Comparison of ENCODE assay signal across 8 cellular contexts in the genomic region with DNA sequence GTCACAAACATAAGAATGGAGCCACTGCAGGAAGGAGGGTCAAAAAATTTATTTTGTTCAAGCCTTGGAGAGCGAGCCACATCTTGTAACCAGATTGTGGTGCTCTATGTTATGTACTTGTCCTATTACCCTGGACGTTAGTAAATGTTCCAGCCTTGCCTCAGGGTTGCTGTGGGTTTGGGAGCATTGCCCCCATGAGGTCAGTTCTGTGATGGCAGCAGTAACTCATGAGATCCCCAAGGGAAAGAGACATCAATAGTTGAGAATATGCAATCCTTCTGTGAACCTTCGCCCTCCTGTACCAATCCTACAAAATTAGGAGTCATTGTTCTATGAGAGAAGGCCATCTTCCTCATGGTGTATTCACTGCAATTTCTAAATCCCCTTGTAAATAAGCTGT. TPM values are rescaled to one million over a fixed set of nuclear protein-coding genes. Genes with fewer than 3 reads are reported as not detected.
DNase-seq lines count a peak whose midpoint lies in the region; ATAC-seq, FAIRE-seq and TF ChIP-seq lines count a peak whose summit lies in the region.

No MANE protein-coding gene starts in this region.

- no peak for TF ChIP-seq EP300 in GM12878 (IDR thresholded peaks at IDR 0.05; ENCODE audit: borderline replicate concordance in 1 of 2, control insufficient read depth in 1 of 2, low read depth in 2 of 2, low read length in 2 of 2)
- TF ChIP-seq EP300 in suprapubic skin (IDR thresholded peaks at IDR 0.05), result no peak

- no peaks in the 10 kb centered on the region for H3K4me1 Mint-ChIP-seq in activated T-helper 1 cell treated with anti-CD3 and anti-CD28 coated beads, Interleukin-12 subunit alpha, Interleukin-12 subunit beta, Interleukin-2, Interleukin-4 antibody, amounts not matched to agents 30 ng/mL and 10 ng/mL and 1 ng/mL, durations not matched to agents 14 hours and 24 hours and 36 hours (ENCODE audit: low read depth)

- TF ChIP-seq RAD21 in GM12878 (IDR thresholded peaks at IDR 0.05; ENCODE audit: insufficient read depth, low read depth, low read length), result peak; percentile 88

- SMC1A ChIA-PET in GM12878 (lab: Charles Lee; ENCODE audit: uncharacterized antibody, unreplicated experiment), result interaction anchor here (5.0 kb wide), 1 partner anchor 252 kb away, joined by 27 read pairs; no protein-coding TSS in a partner anchor

- H3K27me3 ChIP-seq in GM12878 (replicated peaks in 1 of 2; ENCODE audit: control insufficient read depth in 2 of 2, insufficient read depth in 2 of 2, low read length in 1 of 2), result no peaks in the 10 kb centered on the region
- no peaks in the 10 kb centered on the region for H3K27me3 ChIP-seq in suprapubic skin

- CTCF ChIA-PET in GM12878 (lab: Yijun Ruan, JAX), result interaction anchor here (0.7 to 4.5 kb wide), 6 partner anchors 233 to 325 kb away, joined by 3 to 39 read pairs (median 4); no protein-coding TSS in a partner anchor

- DNase-seq in EL, result peak; percentile 51
- peak; percentile 6 for DNase-seq in NCI-H146 treated with DMSO at 0.1 percent for 48 hours (lab: John Stamatoyannopoulos, UW; ENCODE audit: unreplicated experiment)
- DNase-seq in GM12878 (ENCODE audit: low read depth, low spot score), result no peak
- DNase-seq in mucosa of descending colon, result peak in 1 of 3 donors; percentile 36
- DNase-seq in suprapubic skin (ENCODE audit: low spot score in 2 of 2), result no peak
- DNase-seq in activated T-helper 1 cell treated with anti-CD3 and anti-CD28 coated beads, Interleukin-12 subunit alpha, Interleukin-12 subunit beta, Interleukin-2, Interleukin-4 antibody, amounts not matched to agents 30 ng/mL and 10 ng/mL and 1 ng/mL, durations not matched to agents 14 hours and 24 hours and 36 hours (ENCODE audit: low spot score), result no peak

- WGBS in GM12878 (ENCODE audit: insufficient coverage, insufficient replicate concordance, low lambda C conversion rate, missing lambda C conversion rate), result 33% methylated on average over 3 of the region's 3 CpGs
- WGBS in suprapubic skin, result 58% methylated on average over 3 of the region's 3 CpGs

- in situ Hi-C loops in GM12878 (cut with MboI), result loop anchor here (5.0 kb wide), 2 partner anchors 254 to 1481 kb away; no protein-coding TSS in a partner anchor

- peak; percentile 57 for FAIRE-seq in GM12878 (lab: Jason Lieb, UNC)

- no peaks in the 10 kb centered on the region for H3K27me3 Mint-ChIP-seq in activated T-helper 1 cell treated with anti-CD3 and anti-CD28 coated beads, Interleukin-12 subunit alpha, Interleukin-12 subunit beta, Interleukin-2, Interleukin-4 antibody, amounts not matched to agents 30 ng/mL and 10 ng/mL and 1 ng/mL, durations not matched to agents 14 hours and 24 hours and 36 hours (ENCODE audit: insufficient read depth)

- intact Hi-C loops in GM12878 (cut with micrococcal nuclease; ENCODE audit: unreplicated experiment), result loop anchor here (1.0 to 5.0 kb wide), 5 partner anchors 252 to 1481 kb away; no protein-coding TSS in a partner anchor
- intact Hi-C loops in mucosa of descending colon (cut with DNase I, micrococcal nuclease), result no loop called here
- intact Hi-C loops in activated T-helper 1 cell treated with anti-CD3 and anti-CD28 coated beads, Interleukin-12 subunit alpha, Interleukin-12 subunit beta, Interleukin-2, Interleukin-4 antibody, amounts not matched to agents 30 ng/mL and 10 ng/mL and 1 ng/mL, durations not matched to agents 14 hours and 24 hours and 36 hours (cut with micrococcal nuclease), result loop anchor here (5.0 to 10.0 kb wide), 5 partner anchors 201 to 1076 kb away; a partner anchor contains a TSS

- TF ChIP-seq CTCF in GM12878 (IDR thresholded peaks at IDR 0.05 in 2 of 3, conservative IDR thresholded peaks at IDR 0.05 in 1 of 3; ENCODE audit: control insufficient read depth in 2 of 3, extremely low read depth in 1 of 3, insufficient read depth in 1 of 3, low read depth in 3 of 3, low read length in 3 of 3), result peak; percentile 58 to 69 (median 63); a peak in 5 of 6 replicates
- peak; percentile 7 for TF ChIP-seq CTCF in mucosa of descending colon (IDR thresholded peaks at IDR 0.05)
- TF ChIP-seq CTCF in suprapubic skin (IDR thresholded peaks at IDR 0.05), result no peak

- H3K79me2 ChIP-seq in GM12878 (ENCODE audit: control insufficient read depth, insufficient read depth, low read length), result no peaks in the 10 kb centered on the region

- no peak overlapping the region for H3K27ac Mint-ChIP-seq in activated T-helper 1 cell treated with anti-CD3 and anti-CD28 coated beads, Interleukin-12 subunit alpha, Interleukin-12 subunit beta, Interleukin-2, Interleukin-4 antibody, amounts not matched to agents 30 ng/mL and 10 ng/mL and 1 ng/mL, durations not matched to agents 14 hours and 24 hours and 36 hours

- H3K36me3 ChIP-seq in GM12878 (ENCODE audit: control insufficient read depth in 2 of 2, insufficient read depth in 2 of 2, low read length in 1 of 2) (no peaks in the 10 kb centered on the region), mucosa of descending colon (ENCODE audit: low read depth) (no peaks in the 10 kb centered on the region), suprapubic skin (no peaks in the 10 kb centered on the region)

- H3K4me3 ChIP-seq in GM12878 (no peak overlapping the region), mucosa of descending colon (no peak overlapping the region), suprapubic skin (no peak overlapping the region)

- H4K20me1 ChIP-seq in GM12878 (ENCODE audit: control insufficient read depth, insufficient read depth), result no peaks in the 10 kb centered on the region

- RAD21 ChIA-PET in GM12878 (lab: Charles Lee; ENCODE audit: unreplicated experiment), result interaction anchor here (1.0 to 2.2 kb wide), 2 partner anchors 252 to 847 kb away, joined by 3 to 9 read pairs; no protein-coding TSS in a partner anchor

- no peaks in the 10 kb centered on the region for H3K4me1 ChIP-seq in GM12878 (ENCODE audit: control insufficient read depth, insufficient read depth, low read length)
- H3K4me1 ChIP-seq in mucosa of descending colon (ENCODE audit: low read depth), result no peaks in the 10 kb centered on the region
- no peaks in the 10 kb centered on the region for H3K4me1 ChIP-seq in suprapubic skin

- H3K9me3 ChIP-seq in GM12878 (replicated peaks; ENCODE audit: control insufficient read depth, insufficient read depth, low read length), result no peaks in the 10 kb centered on the region
- no peaks in the 10 kb centered on the region for H3K9me3 ChIP-seq in mucosa of descending colon
- no peaks in the 10 kb centered on the region for H3K9me3 ChIP-seq in suprapubic skin

- H3K4me3 Mint-ChIP-seq in activated T-helper 1 cell treated with anti-CD3 and anti-CD28 coated beads, Interleukin-12 subunit alpha, Interleukin-12 subunit beta, Interleukin-2, Interleukin-4 antibody, amounts not matched to agents 30 ng/mL and 10 ng/mL and 1 ng/mL, durations not matched to agents 14 hours and 24 hours and 36 hours, result no peak overlapping the region

- H3K36me3 Mint-ChIP-seq in activated T-helper 1 cell treated with anti-CD3 and anti-CD28 coated beads, Interleukin-12 subunit alpha, Interleukin-12 subunit beta, Interleukin-2, Interleukin-4 antibody, amounts not matched to agents 30 ng/mL and 10 ng/mL and 1 ng/mL, durations not matched to agents 14 hours and 24 hours and 36 hours (ENCODE audit: low read depth), result no peaks in the 10 kb centered on the region

- H3K27ac ChIP-seq in GM12878 (ENCODE audit: control insufficient read depth, insufficient read depth) (no peak overlapping the region), suprapubic skin (no peak overlapping the region)

- TF ChIP-seq POLR2A in GM12878 (IDR thresholded peaks at IDR 0.05; ENCODE audit: low read depth, low read length) (no peak), suprapubic skin (IDR thresholded peaks at IDR 0.05) (no peak)

- no peaks in the 10 kb centered on the region for H3K9me3 Mint-ChIP-seq in activated T-helper 1 cell treated with anti-CD3 and anti-CD28 coated beads, Interleukin-12 subunit alpha, Interleukin-12 subunit beta, Interleukin-2, Interleukin-4 antibody, amounts not matched to agents 30 ng/mL and 10 ng/mL and 1 ng/mL, durations not matched to agents 14 hours and 24 hours and 36 hours

- no TSS peak for BruUV-seq in GM12878 (replicated peaks; lab: Mats Ljungman, UMichigan)

- no peak overlapping the region for H3K9ac ChIP-seq in GM12878 (ENCODE audit: control insufficient read depth, insufficient read depth, low read length)

- POLR2A ChIA-PET in GM12878 (lab: Charles Lee), result no interaction called here

- ATAC-seq in GM21723 (IDR thresholded peaks at IDR 0.05; ENCODE audit: unreplicated experiment) (peak; percentile 79), GM12878 (peak; percentile 81), mucosa of descending colon (peak; percentile 60), HG02852 (IDR thresholded peaks at IDR 0.05; ENCODE audit: unreplicated experiment) (no peak)

- no peak overlapping the region for H2AFZ ChIP-seq in GM12878 (ENCODE audit: control insufficient read depth, low read depth, low read length)

- H3K4me2 ChIP-seq in GM12878 (ENCODE audit: control insufficient read depth, insufficient read depth), result no peak overlapping the region

RNA-seq across cellular contexts. Expression of a gene that starts 16.4 kb away (rescaled TPM):
- total RNA-seq in GM12878 (2013; cell fraction: nucleolus; rRNA removed), result 0.40 TPM in 1 of 2 replicates, not detected in the other
- total RNA-seq in GM12878 (2014; rRNA removed) (0.05 and 0.11 TPM in 2 replicates), GM12878 (2014; rRNA removed; fragmentation: Illumina TruSeq; extraction: Trizol) (not detected in 2 replicates), GM12878 (2021) (not detected in 2 replicates), mucosa of descending colon (under 1 TPM in 1 of 3 donors, not detected in 2; 0.32 TPM), suprapubic skin (under 1 TPM in 2 of 4 donors, not detected in 2; 0.21 to 0.85 TPM)
- not detected for polyA plus RNA-seq in GM12878 (2011; ENCODE audit: low read depth)
- polyA plus RNA-seq in GM12878 (2011; rRNA removed) (0.04 TPM in 1 of 2 replicates, not detected in the other), GM12878 (2014; fragmentation: Illumina TruSeq; extraction: Trizol) (0.06 TPM in 1 of 2 replicates, not detected in the other), GM12878 (2014; fragmentation: Nextera tagmentation; extraction: Ambion mirVana) (not detected), GM12878 (2014; rRNA removed) (not detected in 2 replicates), GM12878 (2016; fragmentation: Nextera tagmentation; extraction: Ambion mirVana) (under 1 TPM in 1 of 2 experiments, not detected in 1; 0.24 TPM)
- not detected in 2 replicates for polyA plus RNA-seq in GM12878 (2011; cell fraction: cytosol; rRNA removed)
- not detected in 2 replicates for polyA plus RNA-seq in GM12878 (2011; cell fraction: nucleus; rRNA removed)
- polyA plus RNA-seq in GM12878 (2012), result not detected in 2 replicates
- 0.29 TPM in 1 of 2 replicates, not detected in the other for polyA minus RNA-seq in GM12878 (2011; rRNA and poly(A)+ RNA removed)
- not detected in 2 replicates for polyA minus RNA-seq in GM12878 (2011; cell fraction: cytosol; rRNA and poly(A)+ RNA removed)
- polyA minus RNA-seq in GM12878 (2011; cell fraction: nucleus; rRNA and poly(A)+ RNA removed), result not detected in 2 replicates
- 0.20 TPM in 1 of 2 replicates, not detected in the other for total RNA-seq in activated T-helper 1 cell treated with anti-CD3 and anti-CD28 coated beads, Interleukin-12 subunit alpha, Interleukin-12 subunit beta, Interleukin-2, Interleukin-4 antibody, amounts not matched to agents 30 ng/mL and 10 ng/mL and 1 ng/mL, durations not matched to agents 14 hours and 24 hours and 36 hours

RNA-seq across cellular contexts. Expression of a gene that starts 46.7 kb away (rescaled TPM):
- total RNA-seq in GM12878 (2013; cell fraction: nucleolus; rRNA removed), result 22.4 and 22.6 TPM in 2 replicates
- 2.8 TPM in 2 replicates for total RNA-seq in GM12878 (2014; rRNA removed)
- 3.7 and 4.3 TPM in 2 replicates for total RNA-seq in GM12878 (2014; rRNA removed; fragmentation: Illumina TruSeq; extraction: Trizol)
- total RNA-seq in GM12878 (2021), result 1.3 and 1.4 TPM in 2 replicates
- 0.50 TPM for polyA plus RNA-seq in GM12878 (2011; ENCODE audit: low read depth)
- polyA plus RNA-seq in GM12878 (2011; rRNA removed), result 0.56 and 0.94 TPM in 2 replicates
- polyA plus RNA-seq in GM12878 (2011; cell fraction: cytosol; rRNA removed), result 0.10 and 0.27 TPM in 2 replicates
- polyA plus RNA-seq in GM12878 (2011; cell fraction: nucleus; rRNA removed), result 2.1 and 2.5 TPM in 2 replicates
- 1.2 and 1.9 TPM in 2 replicates for polyA plus RNA-seq in GM12878 (2012)
- 1.2 and 1.5 TPM in 2 replicates for polyA plus RNA-seq in GM12878 (2014; fragmentation: Illumina TruSeq; extraction: Trizol)
- under 1 TPM; 0.56 to 0.86 TPM for polyA plus RNA-seq in GM12878 (2014; fragmentation: Nextera tagmentation; extraction: Ambion mirVana)
- polyA plus RNA-seq in GM12878 (2014; rRNA removed), result 1.5 and 2.2 TPM in 2 replicates
- 1 to 10 TPM in 1 of 2 experiments, under 1 TPM in 1; 0.90 to 1.1 TPM for polyA plus RNA-seq in GM12878 (2016; fragmentation: Nextera tagmentation; extraction: Ambion mirVana)
- polyA minus RNA-seq in GM12878 (2011; rRNA and poly(A)+ RNA removed), result 1.8 and 2.4 TPM in 2 replicates
- not detected in 2 replicates for polyA minus RNA-seq in GM12878 (2011; cell fraction: cytosol; rRNA and poly(A)+ RNA removed)
- 3.1 and 5.8 TPM in 2 replicates for polyA minus RNA-seq in GM12878 (2011; cell fraction: nucleus; rRNA and poly(A)+ RNA removed)
- 1 to 10 TPM; 2.7 to 7.8 (median 3.8) TPM for total RNA-seq in mucosa of descending colon
- total RNA-seq in suprapubic skin, result 10 to 100 TPM in 1 of 4 donors, 1 to 10 TPM in 3; 1.9 to 10.1 (median 3.0) TPM
- 1.2 and 1.6 TPM in 2 replicates for total RNA-seq in activated T-helper 1 cell treated with anti-CD3 and anti-CD28 coated beads, Interleukin-12 subunit alpha, Interleukin-12 subunit beta, Interleukin-2, Interleukin-4 antibody, amounts not matched to agents 30 ng/mL and 10 ng/mL and 1 ng/mL, durations not matched to agents 14 hours and 24 hours and 36 hours

Comparison
In these comparisons a context has a peak if more than half of its experiments do, and no peak if none do; other contexts are left out.
1. DNase-seq: peak in EL (single experiment) and NCI-H146 treated with DMSO at 0.1 percent for 48 hours (single experiment); none in GM12878 (single experiment), suprapubic skin (0 of 2) and activated T-helper 1 cell treated with anti-CD3 and anti-CD28 coated beads, Interleukin-12 subunit alpha, Interleukin-12 subunit beta, Interleukin-2, Interleukin-4 antibody, amounts not matched to agents 30 ng/mL and 10 ng/mL and 1 ng/mL, durations not matched to agents 14 hours and 24 hours and 36 hours (single experiment).
2. CTCF ChIP-seq: peak in GM12878 (3 of 3) and mucosa of descending colon (single experiment); none in suprapubic skin (0 of 2).
3. intact Hi-C loops: an anchor here in GM12878 (1.0 to 5.0 kb wide) and activated T-helper 1 cell treated with anti-CD3 and anti-CD28 coated beads, Interleukin-12 subunit alpha, Interleukin-12 subunit beta, Interleukin-2, Interleukin-4 antibody, amounts not matched to agents 30 ng/mL and 10 ng/mL and 1 ng/mL, durations not matched to agents 14 hours and 24 hours and 36 hours (5.0 to 10.0 kb wide); none called in mucosa of descending colon.